Comparison of ENCODE assay signal across 9 cellular contexts in the genomic region with DNA sequence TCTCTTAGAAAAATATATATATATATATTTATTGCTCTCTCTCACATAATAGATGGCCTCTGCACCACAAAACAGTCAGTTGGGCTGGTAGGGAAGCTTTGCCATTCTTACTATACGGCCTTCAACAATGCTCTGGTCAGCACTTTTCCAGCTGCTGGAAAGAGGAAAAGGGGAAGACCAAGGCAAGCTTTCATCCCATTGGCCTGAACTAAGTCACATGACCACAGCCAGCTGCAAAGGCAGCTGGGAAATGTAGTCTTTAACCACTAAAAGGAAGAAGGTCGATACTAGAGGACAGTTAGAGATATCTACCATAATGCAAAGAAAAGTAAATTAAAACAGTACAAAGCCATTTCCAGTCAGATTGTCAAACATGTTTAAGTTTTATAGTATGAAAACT. TPM values are rescaled to one million over a fixed set of nuclear protein-coding genes. Genes with fewer than 3 reads are reported as not detected.
DNase-seq lines count a peak whose midpoint lies in the region; TF ChIP-seq lines count a peak whose summit lies in the region.
"Had no signal": no experiment of that assay in that cellular context is flagged by ENCODE, and none has a peak within 500 bp of the region (broad histone marks: within the 10 kb centered on the region; RNA-seq: fewer than 3 reads in every experiment).

No MANE protein-coding gene starts in this region.

- H3K9me3 ChIP-seq in endodermal cell (ENCODE audit: control insufficient read depth, low read length) (no peaks in the 10 kb centered on the region), neural progenitor cell (ENCODE audit: low read depth) (no peaks in the 10 kb centered on the region)

- peaks cover 24% of the 10 kb centered on the region for H3K27me3 Mint-ChIP-seq in endodermal cell (ENCODE audit: insufficient read depth)
- peaks cover 2% of the 10 kb centered on the region for H3K27me3 Mint-ChIP-seq in neural progenitor cell (ENCODE audit: insufficient read depth, low read depth)

- H3K36me3 ChIP-seq in endodermal cell (ENCODE audit: control insufficient read depth, insufficient read depth, low read length) = no peaks in the 10 kb centered on the region
- no peaks in the 10 kb centered on the region for H3K36me3 ChIP-seq in neural progenitor cell

- H3K4me3 Mint-ChIP-seq in endodermal cell (no peak overlapping the region), neural progenitor cell (no peak overlapping the region)

- H3K4me2 ChIP-seq in neural progenitor cell = no peak overlapping the region

- H3K4me1 Mint-ChIP-seq in endodermal cell (no peaks in the 10 kb centered on the region), neural progenitor cell (no peaks in the 10 kb centered on the region)

- H3K4me1 ChIP-seq in endodermal cell (ENCODE audit: control insufficient read depth, insufficient read depth, low read length) (no peaks in the 10 kb centered on the region), neural progenitor cell (no peaks in the 10 kb centered on the region)

- H3K36me3 Mint-ChIP-seq in endodermal cell (ENCODE audit: low read depth) (peaks cover 2% of the 10 kb centered on the region), neural progenitor cell (no peaks in the 10 kb centered on the region)

- no peak overlapping the region for H3K9ac ChIP-seq in endodermal cell (ENCODE audit: extremely low read depth, low read length, poor library complexity, severe bottlenecking)
- H3K9ac ChIP-seq in neural progenitor cell = no peak overlapping the region

- H2AFZ ChIP-seq in neural progenitor cell (replicated peaks) = no peak overlapping the region

- H4K20me1 ChIP-seq in neural progenitor cell (ENCODE audit: low read depth) = no peaks in the 10 kb centered on the region

- H3K9me3 Mint-ChIP-seq in endodermal cell = peaks cover 9% of the 10 kb centered on the region
- peaks cover 3% of the 10 kb centered on the region for H3K9me3 Mint-ChIP-seq in neural progenitor cell

- H3K4me3 ChIP-seq in endodermal cell (ENCODE audit: low read length) (no peak overlapping the region), neural progenitor cell (no peak overlapping the region)

- WGBS in endodermal cell (ENCODE audit: insufficient coverage in 1 of 2, insufficient read length in 1 of 2), 2 experiments = 98 to 100% methylated on average over 1 to 2 of the region's 2 CpGs

- H3F3A ChIP-seq in neural progenitor cell (ENCODE audit: low read depth) = no peaks in the 10 kb centered on the region

- H3K27ac Mint-ChIP-seq in endodermal cell (no peak overlapping the region), neural progenitor cell (no peak overlapping the region)

- peak; percentile 18 to 20 for DNase-seq in activated T-cell treated with anti-CD3 and anti-CD28 coated beads, Interleukin-2, amount 50 U/mL, for 48 hours
- DNase-seq in activated T-cell treated with anti-CD3 and anti-CD28 coated beads for 4 hours = no peak
- peak; percentile 66 for DNase-seq in NOMO-1 treated with DMSO at 0.1 percent for 48 hours (lab: John Stamatoyannopoulos, UW; ENCODE audit: unreplicated experiment)
- peak; percentile 73 for DNase-seq in endodermal cell
- DNase-seq in neural progenitor cell (ENCODE audit: low spot score) = peak; percentile 26
- no peak for DNase-seq in DMS79 (lab: John Stamatoyannopoulos, UW)
- DNase-seq in activated gamma-delta T cell (lab: John Stamatoyannopoulos, UW) = no peak
- DNase-seq in stimulated activated CD4-positive, alpha-beta T cell treated with anti-CD3 and anti-CD28 coated beads, Interleukin-2, amount 100 ng/mL, for 24 hours = no peak

- H3K27ac ChIP-seq in endodermal cell (ENCODE audit: low read depth, low read length) (no peak overlapping the region), neural progenitor cell (no peak overlapping the region)
- H3K27ac ChIP-seq: C4-2B had no signal

- no peaks in the 10 kb centered on the region for H3K79me2 ChIP-seq in neural progenitor cell (ENCODE audit: low read depth)

- H3K27me3 ChIP-seq in endodermal cell (ENCODE audit: control insufficient read depth, insufficient read depth, low read length, poor library complexity, severe bottlenecking) (no peaks in the 10 kb centered on the region), neural progenitor cell (peaks cover 43% of the 10 kb centered on the region)

- TF ChIP-seq CTCF in endodermal cell (conservative IDR thresholded peaks at IDR 0.05) (no peak), neural progenitor cell (IDR thresholded peaks at IDR 0.05) (no peak)

RNA-seq across cellular contexts. Expression of a gene that starts 58.4 kb away (rescaled TPM):
- total RNA-seq in endodermal cell (100 to 1,000 TPM; 177 to 187 TPM), neural progenitor cell (ENCODE audit: low replicate concordance) (159 and 183 TPM in 2 replicates)
- polyA plus RNA-seq in endodermal cell (2013, experiment 1 of 2) = 171 TPM
- 163 TPM for polyA plus RNA-seq in endodermal cell (2013, experiment 2 of 2)

Comparison
In these comparisons a context has a peak if more than half of its experiments do, and no peak if none do; other contexts are left out.
1. DNase-seq: peak in activated T-cell treated with anti-CD3 and anti-CD28 coated beads, Interleukin-2, amount 50 U/mL, for 48 hours (2 of 2), NOMO-1 treated with DMSO at 0.1 percent for 48 hours (single experiment), endodermal cell (single experiment) and neural progenitor cell (single experiment); none in activated T-cell treated with anti-CD3 and anti-CD28 coated beads for 4 hours (single experiment), DMS79 (single experiment), activated gamma-delta T cell (single experiment) and stimulated activated CD4-positive, alpha-beta T cell treated with anti-CD3 and anti-CD28 coated beads, Interleukin-2, amount 100 ng/mL, for 24 hours (0 of 2).